11 cellular contexts compared by ENCODE assay signal in the genomic region with DNA sequence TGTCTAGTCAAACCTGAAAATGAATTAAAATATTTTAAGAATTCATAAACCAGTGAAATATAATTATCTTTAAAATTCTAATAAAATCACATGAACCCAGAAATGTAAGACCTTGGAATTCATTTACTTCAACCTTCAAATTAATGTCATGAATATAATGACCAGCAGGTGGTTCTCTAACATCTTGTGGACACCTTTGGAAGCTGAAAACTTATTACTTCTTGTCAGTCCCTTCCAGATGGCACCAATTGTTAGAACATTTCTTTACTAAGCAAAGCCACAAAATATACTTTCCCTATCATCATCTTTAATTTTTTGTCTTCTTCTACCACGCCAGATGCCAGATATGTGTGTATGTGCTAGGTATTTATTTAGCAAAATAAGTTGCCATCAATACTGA.
A peak's percentile ranks its signal among the peaks of the same experiment; 100 is the strongest.
DNase-seq lines count a peak whose midpoint lies in the region; ATAC-seq, FAIRE-seq and TF ChIP-seq lines count a peak whose summit lies in the region.
"Had no signal": no experiment of that assay in that cellular context is flagged by ENCODE, and none has a peak within 500 bp of the region (broad histone marks: within the 10 kb centered on the region; RNA-seq: fewer than 3 reads in every experiment).

No MANE protein-coding gene starts in this region.

- 68% methylated on average over 1 of the region's 1 CpG for WGBS in prostate gland
- WGBS in upper lobe of left lung, 2 donors, result 74% methylated on average over 1 of the region's 1 CpG

- no peaks in the 10 kb centered on the region for H3K4me1 ChIP-seq in Loucy (ENCODE audit: insufficient read depth, low read length, poor library complexity, severe bottlenecking)
- peaks cover 3% of the 10 kb centered on the region for H3K4me1 ChIP-seq in endothelial cell of umbilical vein (ENCODE audit: control insufficient read depth, extremely low read depth, insufficient read depth, low read length)
- H3K4me1 ChIP-seq in prostate gland (replicated peaks), result no peaks in the 10 kb centered on the region
- no peaks in the 10 kb centered on the region for H3K4me1 ChIP-seq in upper lobe of left lung

- H3K36me3 ChIP-seq in Loucy (ENCODE audit: insufficient read depth, low read length) (no peaks in the 10 kb centered on the region), endothelial cell of umbilical vein (ENCODE audit: control insufficient read depth in 2 of 2, extremely low read depth in 1 of 2, insufficient read depth in 2 of 2, low read length in 2 of 2) (no peaks in the 10 kb centered on the region), prostate gland (no peaks in the 10 kb centered on the region), upper lobe of left lung (no peaks in the 10 kb centered on the region)

- dilution Hi-C loops in endothelial cell of umbilical vein (cut with MboI; ENCODE audit: extremely low pct_ligation_motif_present, low sequenced_read_pairs), result no loop called here

- H3K27me3 ChIP-seq in Loucy (ENCODE audit: insufficient read depth, low read length, poor library complexity, severe bottlenecking) (no peaks in the 10 kb centered on the region), endothelial cell of umbilical vein (ENCODE audit: control insufficient read depth in 2 of 2, insufficient read depth in 2 of 2, low read length in 2 of 2) (no peaks in the 10 kb centered on the region), prostate gland (replicated peaks; ENCODE audit: insufficient read depth) (no peaks in the 10 kb centered on the region), upper lobe of left lung (no peaks in the 10 kb centered on the region)

- no peaks in the 10 kb centered on the region for H3K4me1 Mint-ChIP-seq in activated T-helper 17 cell treated with anti-CD3 and anti-CD28 coated beads, Interleukin-2, amount 50 U/mL, for 72 hours

- intact Hi-C loops in endothelial cell of umbilical vein (cut with micrococcal nuclease) (no loop called here), prostate gland (cut with DNase I) (no loop called here)

- H3K4me3 Mint-ChIP-seq in activated T-helper 17 cell treated with anti-CD3 and anti-CD28 coated beads, Interleukin-2, amount 50 U/mL, for 72 hours, result no peak overlapping the region
- H3K4me3 Mint-ChIP-seq: activated CD4-positive, alpha-beta T cell treated with anti-CD3 and anti-CD28 coated beads, Interleukin-2, amount 10 ng/mL, durations not matched to agents 7 days and 5 days; effector memory CD8-positive, alpha-beta T cell had no signal

- H3K9me1 ChIP-seq in endothelial cell of umbilical vein (replicated peaks; ENCODE audit: control insufficient read depth, extremely low read depth, insufficient read depth, low read length), result no peaks in the 10 kb centered on the region

- BruUV-seq in endothelial cell of umbilical vein (replicated peaks; lab: Mats Ljungman, UMichigan), result no TSS peak

- H3K27ac Mint-ChIP-seq in activated T-helper 17 cell treated with anti-CD3 and anti-CD28 coated beads, Interleukin-2, amount 50 U/mL, for 72 hours, result no peak overlapping the region
- H3K27ac Mint-ChIP-seq: activated CD4-positive, alpha-beta T cell treated with anti-CD3 and anti-CD28 coated beads, Interleukin-2, amount 10 ng/mL, durations not matched to agents 7 days and 5 days; effector memory CD8-positive, alpha-beta T cell had no signal

- TF ChIP-seq POLR2A in endothelial cell of umbilical vein (IDR thresholded peaks at IDR 0.05; ENCODE audit: low read depth, low read length) (no peak), prostate gland (IDR thresholded peaks at IDR 0.05) (no peak), upper lobe of left lung (IDR thresholded peaks at IDR 0.05) (no peak)

- H3K27me3 Mint-ChIP-seq in activated T-helper 17 cell treated with anti-CD3 and anti-CD28 coated beads, Interleukin-2, amount 50 U/mL, for 72 hours, result peaks cover 4% of the 10 kb centered on the region

- no peaks in the 10 kb centered on the region for H3K36me3 Mint-ChIP-seq in activated T-helper 17 cell treated with anti-CD3 and anti-CD28 coated beads, Interleukin-2, amount 50 U/mL, for 72 hours (ENCODE audit: low read depth)

- CTCF ChIA-PET in endothelial cell of umbilical vein (lab: Charles Lee), result interaction anchor here (0.6 to 8.8 kb wide), 10 partner anchors 9 to 452 kb away, joined by 3 to 70 read pairs (median 6); no protein-coding TSS in a partner anchor

- H3K79me2 ChIP-seq in Loucy (ENCODE audit: insufficient read depth, low read length) (no peaks in the 10 kb centered on the region), endothelial cell of umbilical vein (ENCODE audit: control insufficient read depth, insufficient read depth, low read length) (no peaks in the 10 kb centered on the region)

- H4K20me1 ChIP-seq in Loucy (ENCODE audit: insufficient read depth, low read length, poor library complexity, severe bottlenecking), result no peaks in the 10 kb centered on the region
- H4K20me1 ChIP-seq in endothelial cell of umbilical vein (replicated peaks; ENCODE audit: control insufficient read depth, extremely low read depth, insufficient read depth, low read length), result no peaks in the 10 kb centered on the region

- H3K4me2 ChIP-seq in Loucy (ENCODE audit: low read depth, low read length, poor library complexity, severe bottlenecking) (peak overlapping the region; percentile 2), endothelial cell of umbilical vein (ENCODE audit: insufficient read depth, low read length) (no peak overlapping the region)

- no peaks in the 10 kb centered on the region for H3K9me3 Mint-ChIP-seq in activated T-helper 17 cell treated with anti-CD3 and anti-CD28 coated beads, Interleukin-2, amount 50 U/mL, for 72 hours
- H3K9me3 Mint-ChIP-seq: activated CD4-positive, alpha-beta T cell treated with anti-CD3 and anti-CD28 coated beads, Interleukin-2, amount 10 ng/mL, durations not matched to agents 7 days and 5 days; effector memory CD8-positive, alpha-beta T cell had no signal

- POLR2A ChIA-PET in endothelial cell of umbilical vein (lab: Charles Lee), result no interaction called here

- no peak for FAIRE-seq in endothelial cell of umbilical vein (lab: Jason Lieb, UNC)

- H2AFZ ChIP-seq in Loucy (ENCODE audit: low read length), result peak overlapping the region; percentile 66
- no peak overlapping the region for H2AFZ ChIP-seq in endothelial cell of umbilical vein (ENCODE audit: low read depth, low read length)

- H3K9me2 ChIP-seq in Loucy (replicated peaks; ENCODE audit: low read depth, low read length), result no peaks in the 10 kb centered on the region

- H3K9me3 ChIP-seq in Loucy (ENCODE audit: insufficient read depth, low read depth, low read length), result no peaks in the 10 kb centered on the region
- H3K9me3 ChIP-seq in endothelial cell of umbilical vein (replicated peaks; ENCODE audit: control insufficient read depth, insufficient read depth, low read length), result no peaks in the 10 kb centered on the region
- H3K9me3 ChIP-seq in prostate gland, result no peaks in the 10 kb centered on the region
- H3K9me3 ChIP-seq in upper lobe of left lung, result no peaks in the 10 kb centered on the region

- TF ChIP-seq CTCF in GM10266 (IDR thresholded peaks at IDR 0.05; ENCODE audit: control insufficient read depth, insufficient read depth, low read depth, missing control alignments) (peak; percentile 38), Loucy (conservative IDR thresholded peaks at IDR 0.05; ENCODE audit: low read length) (peak; percentile 67), endothelial cell of umbilical vein (IDR thresholded peaks at IDR 0.05; ENCODE audit: extremely low read depth in 1 of 2, insufficient read depth in 1 of 2, low read depth in 1 of 2, low read length in 2 of 2) (no peak), prostate gland (IDR thresholded peaks at IDR 0.05) (peak in 3 of 4 experiments; percentile 36 to 62 (median 53)), upper lobe of left lung (IDR thresholded peaks at IDR 0.05) (peak in 3 of 6 experiments; percentile 11 to 30 (median 16))

- H3K27ac ChIP-seq in endothelial cell of umbilical vein (ENCODE audit: insufficient read depth, low read depth, low read length), result no peak overlapping the region
- H3K27ac ChIP-seq in prostate gland, result no peak overlapping the region
- no peak overlapping the region for H3K27ac ChIP-seq in upper lobe of left lung

- ATAC-seq in GM19023 (IDR thresholded peaks at IDR 0.05; ENCODE audit: unreplicated experiment) (no peak), upper lobe of left lung (ENCODE audit: low FRiP score in 2 of 2) (no peak), GM18868 (IDR thresholded peaks at IDR 0.05; ENCODE audit: unreplicated experiment) (no peak)
- ATAC-seq in activated T-helper 17 cell treated with anti-CD3 and anti-CD28 coated beads, Interleukin-2, amount 50 U/mL, for 72 hours (replicated peaks), result no peak
- ATAC-seq: effector memory CD8-positive, alpha-beta T cell had no signal

- peak; percentile 10 for DNase-seq in GM10266 (ENCODE audit: extremely low spot score)
- peak; percentile 44 for DNase-seq in endothelial cell of umbilical vein (ENCODE audit: low read depth, low spot score)
- DNase-seq in prostate gland (ENCODE audit: low spot score), result no peak
- no peak for DNase-seq in upper lobe of left lung
- DNase-seq: activated CD4-positive, alpha-beta T cell treated with anti-CD3 and anti-CD28 coated beads, Interleukin-2, amount 10 ng/mL, durations not matched to agents 7 days and 5 days; effector memory CD8-positive, alpha-beta T cell; substantia nigra had no signal

- TF ChIP-seq EP300 in upper lobe of left lung (IDR thresholded peaks at IDR 0.05), result no peak

- H3K9ac ChIP-seq in Loucy (ENCODE audit: low read depth, low read length, poor library complexity, severe bottlenecking) (no peak overlapping the region), endothelial cell of umbilical vein (replicated peaks; ENCODE audit: extremely low read depth, insufficient read depth, low read length) (no peak overlapping the region)

- H3K4me3 ChIP-seq in Loucy (ENCODE audit: low read length, poor library complexity, severe bottlenecking) (no peak overlapping the region), endothelial cell of umbilical vein (replicated peaks in 1 of 3; ENCODE audit: insufficient read depth in 1 of 3, low read depth in 1 of 3, low read length in 3 of 3) (no peak overlapping the region), prostate gland (no peak overlapping the region), upper lobe of left lung (no peak overlapping the region)

- no peaks in the 10 kb centered on the region for H3F3A ChIP-seq in Loucy (ENCODE audit: low read depth)

TF ChIP-seq in endothelial cell of umbilical vein, 7 proteins besides CTCF, POLR2A, EP300 and RAD21 (continues in another document):
- TF ChIP-seq MYC (IDR thresholded peaks at IDR 0.05; ENCODE audit: low read depth, low read length), result no peak
- TF ChIP-seq GATA2 (IDR thresholded peaks at IDR 0.05; ENCODE audit: insufficient read depth, insufficient read length, low read depth, low read length), result no peak
- TF ChIP-seq EZH2 (IDR thresholded peaks at IDR 0.05; ENCODE audit: borderline replicate concordance, low read depth, low read length, severe bottlenecking), result no peak
- TF ChIP-seq JUN (IDR thresholded peaks at IDR 0.05; ENCODE audit: borderline replicate concordance, insufficient read depth, insufficient read length, low read depth), result no peak
- TF ChIP-seq FOS (IDR thresholded peaks at IDR 0.05; ENCODE audit: borderline replicate concordance, insufficient read depth, low read length), result no peak
- no peak for TF ChIP-seq POLR2AphosphoS5 (IDR thresholded peaks at IDR 0.05; ENCODE audit: insufficient read depth, low read depth, low read length)

Comparison
In these comparisons a context has a peak if more than half of its experiments do, and no peak if none do; other contexts are left out.
1. DNase-seq: peak in GM10266 (single experiment) and endothelial cell of umbilical vein (single experiment); none in prostate gland (single experiment) and upper lobe of left lung (0 of 2).
2. CTCF ChIP-seq: peak in GM10266 (single experiment), Loucy (single experiment) and prostate gland (3 of 4); none in endothelial cell of umbilical vein (0 of 2).